In genomic region chr11:116244425-116244824, GRCh38 we compare ENCODE assay signal across 7 cellular contexts.
"Had no signal": no experiment of that assay in that cellular context is flagged by ENCODE, and none has a peak within 500 bp of the region (broad histone marks: within the 10 kb centered on the region; RNA-seq: fewer than 3 reads in every experiment).

No MANE protein-coding gene starts in this region.

- H3K4me3 Mint-ChIP-seq: H9, IgD-negative memory B cell had no signal

- H3K4me3 ChIP-seq: GM23248 had no signal

- H3K4me1 Mint-ChIP-seq: IgD-negative memory B cell had no signal

- H2AFZ ChIP-seq: GM23248 had no signal

- H3K36me3 Mint-ChIP-seq: IgD-negative memory B cell had no signal

- H3K27ac Mint-ChIP-seq: H9, IgD-negative memory B cell had no signal

- ATAC-seq: HepG2 had no signal

- H3K9me3 Mint-ChIP-seq: H9 had no signal

- DNase-seq: GM23248, H9, HCEC 1CT, KBM-7 had no signal

- H3K9ac ChIP-seq: GM23248 had no signal

- H3K27ac ChIP-seq: GM23248, HL-60 had no signal
